Comparison of ENCODE assay signal across 9 cellular contexts in genomic region chr4:153142700-153143438, GRCh38.
DNase-seq lines count a peak whose midpoint lies in the region; ATAC-seq and TF ChIP-seq lines count a peak whose summit lies in the region.
"Had no signal": no experiment of that assay in that cellular context is flagged by ENCODE, and none has a peak within 500 bp of the region (broad histone marks: within the 10 kb centered on the region; RNA-seq: fewer than 3 reads in every experiment).

No MANE protein-coding gene starts in this region.

- peak; percentile 72 for TF ChIP-seq CTCF in CD4-positive, alpha-beta T cell (IDR thresholded peaks at IDR 0.05)
- peak; percentile 64 for TF ChIP-seq CTCF in endothelial cell (IDR thresholded peaks at IDR 0.05; ENCODE audit: unreplicated experiment)

- POLR2A ChIA-PET in CD4-positive, alpha-beta T cell (lab: Charles Lee), result interaction anchor here (0.8 to 1.1 kb wide), 3 partner anchors 10 to 81 kb away, joined by 3 read pairs; no protein-coding TSS in a partner anchor

- no peak overlapping the region for H3K27ac ChIP-seq in CD4-positive, alpha-beta T cell (ENCODE audit: low read depth, low read length)

- CTCF ChIA-PET in CD4-positive, alpha-beta T cell (lab: Charles Lee), result interaction anchor here (0.6 to 2.2 kb wide), 18 partner anchors 10 to 295 kb away, joined by 3 to 16 read pairs (median 4); no protein-coding TSS in a partner anchor

- no peaks in the 10 kb centered on the region for H3K27me3 Mint-ChIP-seq in CD4-positive, alpha-beta T cell
- H3K27me3 Mint-ChIP-seq in endothelial cell (ENCODE audit: unreplicated experiment), result no peaks in the 10 kb centered on the region

- ATAC-seq in CD4-positive, alpha-beta T cell (ENCODE audit: poor library complexity), result peak; percentile 84
- peak; percentile 47 for ATAC-seq in HG02973 (IDR thresholded peaks at IDR 0.05; ENCODE audit: unreplicated experiment)

- peak; percentile 33 to 56 (median 42) for DNase-seq in CD4-positive, alpha-beta T cell
- peak; percentile 52 for DNase-seq in NCI-H510A treated with DMSO at 0.1 percent for 48 hours (lab: John Stamatoyannopoulos, UW)
- peak; percentile 56 for DNase-seq in activated CD4-positive, alpha-beta T cell treated with anti-CD3 and anti-CD28 coated beads, Interleukin-2, amount 50 U/mL, for 1 hour
- DNase-seq in endothelial cell (ENCODE audit: low spot score), result peak; percentile 65
- DNase-seq in middle frontal gyrus (ENCODE audit: extremely low spot score, low spot score), result peak; percentile 68
- DNase-seq in stromal cell of bone marrow (ENCODE audit: low read depth), result peak; percentile 63
- no peak for DNase-seq in T1000 (lab: John Stamatoyannopoulos, UW)

- no peak overlapping the region for H3K4me3 Mint-ChIP-seq in CD4-positive, alpha-beta T cell
- H3K4me3 Mint-ChIP-seq in endothelial cell (ENCODE audit: unreplicated experiment), result no peak overlapping the region
- H3K4me3 Mint-ChIP-seq: IgD-negative memory B cell had no signal

- no peaks in the 10 kb centered on the region for H3K9me3 ChIP-seq in CD4-positive, alpha-beta T cell (ENCODE audit: control insufficient read depth, low read length)

- H3K27me3 ChIP-seq in CD4-positive, alpha-beta T cell (ENCODE audit: control insufficient read depth, insufficient read depth, low read length), result no peaks in the 10 kb centered on the region

- H3K27ac Mint-ChIP-seq in CD4-positive, alpha-beta T cell, result no peak overlapping the region
- H3K27ac Mint-ChIP-seq in endothelial cell (ENCODE audit: unreplicated experiment), result no peak overlapping the region

- intact Hi-C loops in CD4-positive, alpha-beta T cell (cut with DNase I, micrococcal nuclease), result loop anchor here (1.0 to 10.0 kb wide), 6 partner anchors 175 to 604 kb away; no protein-coding TSS in a partner anchor

- H3K36me3 Mint-ChIP-seq in CD4-positive, alpha-beta T cell (ENCODE audit: low read depth), result no peaks in the 10 kb centered on the region
- H3K36me3 Mint-ChIP-seq in endothelial cell (ENCODE audit: low read depth, unreplicated experiment), result no peaks in the 10 kb centered on the region
- H3K36me3 Mint-ChIP-seq: IgD-negative memory B cell had no signal

- peaks cover 9% of the 10 kb centered on the region for H3K4me1 Mint-ChIP-seq in CD4-positive, alpha-beta T cell (ENCODE audit: low read depth)
- H3K4me1 Mint-ChIP-seq in endothelial cell (ENCODE audit: unreplicated experiment), result peaks cover 2% of the 10 kb centered on the region

- H3K9me3 Mint-ChIP-seq in CD4-positive, alpha-beta T cell, result no peaks in the 10 kb centered on the region
- no peaks in the 10 kb centered on the region for H3K9me3 Mint-ChIP-seq in endothelial cell (ENCODE audit: unreplicated experiment)
- H3K9me3 Mint-ChIP-seq: IgD-negative memory B cell had no signal
